8 cellular contexts compared by ENCODE assay signal in the genomic region with DNA sequence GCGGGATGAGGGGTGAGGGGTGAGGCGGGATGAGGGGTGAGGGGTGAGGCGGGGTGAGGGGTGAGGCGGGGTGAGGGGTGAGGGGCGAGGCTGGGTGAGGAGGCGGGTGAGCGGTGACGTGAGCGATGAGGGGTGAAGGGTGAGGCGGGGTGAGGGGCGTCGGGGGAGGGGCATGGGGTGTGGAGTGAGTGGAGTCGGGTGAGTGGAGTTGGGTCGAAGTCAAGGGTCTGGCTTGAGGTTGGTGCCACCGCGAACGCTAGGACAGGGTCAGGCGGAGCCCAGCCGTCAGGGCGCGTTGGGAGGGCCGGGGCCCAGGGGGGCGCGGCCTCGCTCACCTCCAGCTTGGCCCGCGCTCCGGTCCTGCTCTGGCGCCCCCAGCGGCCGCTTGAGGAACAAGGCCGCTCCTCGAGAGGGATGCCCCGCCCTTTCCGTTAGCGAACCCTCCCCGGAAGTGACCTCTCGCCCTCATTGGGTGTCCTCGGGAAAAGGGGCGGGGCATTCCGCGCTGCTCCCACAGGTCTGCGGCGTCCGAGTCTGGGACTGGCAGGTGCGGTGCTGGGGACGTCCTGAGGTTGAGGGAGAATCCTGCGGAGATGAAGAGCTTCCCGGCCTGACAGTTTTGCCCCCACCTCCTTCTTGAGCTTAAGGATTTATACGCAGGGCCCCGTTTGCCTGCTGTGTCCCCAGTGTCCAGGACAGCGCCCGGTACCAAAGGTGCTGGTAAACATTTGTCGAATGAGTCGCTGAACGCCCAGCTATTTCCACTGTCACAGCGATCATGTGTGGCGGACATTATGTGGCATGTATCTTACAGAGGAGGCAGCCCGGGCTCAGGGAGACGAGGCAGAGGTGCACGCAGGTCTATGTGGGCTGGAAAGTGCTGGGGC.
DNase-seq lines count a peak whose midpoint lies in the region; ATAC-seq and TF ChIP-seq lines count a peak whose summit lies in the region.

A gene with protein sequence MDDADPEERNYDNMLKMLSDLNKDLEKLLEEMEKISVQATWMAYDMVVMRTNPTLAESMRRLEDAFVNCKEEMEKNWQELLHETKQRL (minus strand): TSS at position 397 of the 887 bp plus-strand sequence. CDS start 6,514 bp downstream, outside the sequence.

- ATAC-seq in GM18873 (IDR thresholded peaks at IDR 0.05; ENCODE audit: low FRiP score, unreplicated experiment) (peak; percentile 88), HG03135 (IDR thresholded peaks at IDR 0.05; ENCODE audit: unreplicated experiment) (peak; percentile 90)

- H3K4me3 ChIP-seq in WI38 (ENCODE audit: low read depth, low read length) (peak within 1 kb of the TSS; percentile 61), cardiac fibroblast (replicated peaks in 1 of 2; ENCODE audit: low read depth in 2 of 2, low read length in 2 of 2) (peak within 1 kb of the TSS; percentile 52 to 56)

- DNase-seq in AG08395 (ENCODE audit: low spot score) (peak; percentile 96), NCI-H2196 treated with DMSO at 0.1 percent for 48 hours (lab: John Stamatoyannopoulos, UW; ENCODE audit: unreplicated experiment) (peak; percentile 66), cardiac fibroblast (ENCODE audit: low read depth in 2 of 2) (peak; percentile 89), inferior parietal cortex (ENCODE audit: extremely low spot score) (peak; percentile 95)
- peak; percentile 96 to 98 for DNase-seq in stimulated activated CD4-positive, alpha-beta T cell treated with anti-CD3 and anti-CD28 coated beads, Interleukin-12 subunit alpha, Interleukin-12 subunit beta, amount 100 ng/mL, for 24 hours (ENCODE audit: low read depth in 2 of 2)

- TF ChIP-seq CTCF in WI38 (IDR thresholded peaks at IDR 0.05; ENCODE audit: low read depth, low read length) (peak; percentile 89), cardiac fibroblast (IDR thresholded peaks at IDR 0.05; ENCODE audit: low read depth, low read length) (peak; percentile 77)

Comparison
In these comparisons a context has a peak if more than half of its experiments do, and no peak if none do; other contexts are left out.
1. Peak in every context shown above with its lines: DNase-seq, ATAC-seq and H3K4me3 ChIP-seq.